In the genomic region with DNA sequence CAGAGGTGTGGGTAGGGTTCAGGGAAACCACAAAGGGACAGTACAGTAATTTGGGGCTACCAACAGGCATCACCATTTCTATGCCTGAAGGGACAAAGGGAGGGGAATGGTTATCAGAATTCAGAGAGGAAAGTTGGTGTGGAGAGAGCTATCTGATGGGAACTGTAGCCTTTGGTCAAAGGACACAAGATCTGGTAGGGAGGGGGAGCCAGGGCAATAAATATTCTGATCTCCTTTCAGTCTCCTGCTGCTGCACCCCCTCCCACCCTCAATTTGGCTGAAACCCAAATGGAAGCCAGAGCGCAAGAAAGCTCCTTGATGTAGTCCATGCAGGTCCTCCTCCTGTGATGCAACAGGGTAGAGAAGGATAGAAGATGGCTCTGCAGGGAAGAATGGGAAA, we compare ENCODE assay signal across 16 cellular contexts.
"Had no signal": no experiment of that assay in that cellular context is flagged by ENCODE, and none has a peak within 500 bp of the region (broad histone marks: within the 10 kb centered on the region; RNA-seq: fewer than 3 reads in every experiment).

No MANE protein-coding gene starts in this region.

- H3K4me3 Mint-ChIP-seq: activated T-cell treated with anti-CD3 and anti-CD28 coated beads, Interleukin-2, amount 50 U/mL, for 4 hours; natural killer cell treated with Interleukin-12 subunit alpha and Interleukin-12 subunit beta and Interleukin-15 and Interleukin-18, amount 100 ng/mL, for 72 hours; type B pancreatic cell had no signal

- DNase-seq: activated T-cell treated with anti-CD3 and anti-CD28 coated beads, Interleukin-2, amount 50 U/mL, for 4 hours; amygdala; foreskin keratinocyte; left colon; mucosa of descending colon; occipital lobe; psoas muscle; right lobe of liver; Right ventricle myocardium superior; SK-N-SH; spleen; stimulated activated CD4-positive, alpha-beta T cell treated with anti-CD3 and anti-CD28 coated beads, Interleukin-2, amount 100 ng/mL, for 24 hours; stimulated activated naive CD4-positive, alpha-beta T cell had no signal

- ATAC-seq: activated CD4-positive, CD25-positive, alpha-beta regulatory T cell treated with anti-CD3 and anti-CD28 coated beads, Interleukin-2, amount 50 U/mL, for 24 hours; activated T-cell treated with anti-CD3 and anti-CD28 coated beads, Interleukin-2, amount 50 U/mL, for 4 hours; foreskin keratinocyte; left colon; mucosa of descending colon; natural killer cell treated with Interleukin-12 subunit alpha and Interleukin-12 subunit beta and Interleukin-15 and Interleukin-18, amount 100 ng/mL, for 72 hours; psoas muscle had no signal

- H3K27ac Mint-ChIP-seq: natural killer cell treated with Interleukin-12 subunit alpha and Interleukin-12 subunit beta and Interleukin-15 and Interleukin-18, amount 100 ng/mL, for 72 hours; type B pancreatic cell had no signal

- H3K9me3 Mint-ChIP-seq: activated T-cell treated with anti-CD3 and anti-CD28 coated beads, Interleukin-2, amount 50 U/mL, for 4 hours; natural killer cell treated with Interleukin-12 subunit alpha and Interleukin-12 subunit beta and Interleukin-15 and Interleukin-18, amount 100 ng/mL, for 72 hours; type B pancreatic cell had no signal

- H3K27me3 Mint-ChIP-seq: type B pancreatic cell had no signal
